ENCODE assay signal across 8 cellular contexts in the genomic region with DNA sequence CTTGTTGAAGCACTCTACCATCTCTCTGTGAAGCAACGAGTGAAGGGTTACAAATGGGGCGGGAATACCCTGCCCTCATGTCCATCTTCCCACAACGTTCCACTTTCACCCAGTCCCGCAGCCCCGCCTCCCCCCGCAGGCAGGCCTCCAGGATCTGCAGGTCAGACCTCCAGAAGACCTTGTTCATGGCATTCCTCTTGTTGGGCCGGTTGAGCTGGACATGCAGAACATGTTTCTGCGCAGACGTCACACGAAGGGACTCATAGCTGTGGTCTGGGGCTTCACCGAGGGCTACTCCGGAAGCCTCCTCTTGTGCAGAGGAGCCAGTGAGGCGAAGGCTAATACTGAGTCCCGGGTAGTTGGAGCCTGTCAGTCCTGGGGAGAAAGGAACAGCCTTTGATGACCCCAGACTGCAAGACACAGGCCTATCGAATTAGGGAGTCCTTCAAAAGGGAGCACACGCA. TPM values are rescaled to one million over a fixed set of nuclear protein-coding genes. Genes with fewer than 3 reads are reported as not detected.
A peak's percentile ranks its signal among the peaks of the same experiment; 100 is the strongest.
DNase-seq lines count a peak whose midpoint lies in the region; ATAC-seq, FAIRE-seq and TF ChIP-seq lines count a peak whose summit lies in the region.

No MANE protein-coding gene starts in this region.

- peaks cover 60% of the 10 kb centered on the region for H3F3A ChIP-seq in PC-9 (ENCODE audit: insufficient read depth, low read depth)

- H3K36me3 ChIP-seq in PC-9 (ENCODE audit: low read depth) (peaks cover 9% of the 10 kb centered on the region), small intestine (ENCODE audit: control insufficient read depth in 2 of 2, insufficient read depth in 2 of 2, low read length in 2 of 2) (peaks cover 0 to 8% of the 10 kb centered on the region in 2 donors)

- 1 to 2% (median 2%) methylated on average over 16 of the region's 16 CpGs for WGBS in small intestine, 3 donors

- no peak for TF ChIP-seq CTCF in PC-9 (conservative IDR thresholded peaks at IDR 0.05)
- TF ChIP-seq CTCF in cardiac fibroblast (IDR thresholded peaks at IDR 0.05; ENCODE audit: low read depth, low read length) = no peak

- peaks cover 20% of the 10 kb centered on the region for H3K79me2 ChIP-seq in PC-9 (ENCODE audit: low read depth)

- intact Hi-C loops in PC-9 (cut with micrococcal nuclease; ENCODE audit: unreplicated experiment) = loop anchor here (1.0 to 10.0 kb wide), 9 partner anchors 20 to 572 kb away; partner anchors contain the start of genes FAM98C, FBXO27, MRPS12 and SARS2

- H3K4me3 ChIP-seq in PC-9 = peak overlapping the region; percentile 60
- peak overlapping the region; percentile 64 to 76 for H3K4me3 ChIP-seq in cardiac fibroblast (replicated peaks in 1 of 2; ENCODE audit: low read depth in 2 of 2, low read length in 2 of 2)
- H3K4me3 ChIP-seq in small intestine (ENCODE audit: low read depth in 1 of 2, low read length in 2 of 2) = peak overlapping the region; percentile 55 to 76

- no peaks in the 10 kb centered on the region for H3K27me3 ChIP-seq in PC-9 (ENCODE audit: insufficient read depth, low read depth)
- no peaks in the 10 kb centered on the region for H3K27me3 ChIP-seq in small intestine (ENCODE audit: control insufficient read depth in 2 of 2, insufficient read depth in 2 of 2, low read length in 2 of 2)

- BruUV-seq in PC-9 (replicated peaks; lab: Mats Ljungman, UMichigan) = TSS peak; percentile 43

- no peaks in the 10 kb centered on the region for H4K20me1 ChIP-seq in PC-9 (ENCODE audit: insufficient read depth)

- H2AFZ ChIP-seq in PC-9 = peak overlapping the region; percentile 58; the same call in 1 of the 2 replicates

- FAIRE-seq in small intestine (lab: Jason Lieb, UNC) = no peak

- peaks cover 67% of the 10 kb centered on the region for H3K4me1 ChIP-seq in PC-9 (replicated peaks; ENCODE audit: insufficient read depth)
- peaks cover 5 to 9% of the 10 kb centered on the region in 2 donors for H3K4me1 ChIP-seq in small intestine (ENCODE audit: control insufficient read depth in 2 of 2, insufficient read depth in 1 of 2, low read depth in 1 of 2, low read length in 1 of 2)

- H3K27ac ChIP-seq in PC-9 (peak overlapping the region; percentile 98), small intestine (ENCODE audit: low read depth in 1 of 2, low read length in 1 of 2) (peak overlapping the region; percentile 83 to 96)

- ATAC-seq in GM19043 (IDR thresholded peaks at IDR 0.05; ENCODE audit: low read depth, unreplicated experiment) (peak; percentile 49), HG03135 (IDR thresholded peaks at IDR 0.05; ENCODE audit: unreplicated experiment) (peak; percentile 43)

- peak overlapping the region; percentile 78 for H3K4me2 ChIP-seq in PC-9

- no peaks in the 10 kb centered on the region for H3K9me2 ChIP-seq in PC-9 (ENCODE audit: insufficient read depth)

- DNase-seq in COLO668 (lab: John Stamatoyannopoulos, UW; ENCODE audit: unreplicated experiment) (peak; percentile 37), PC-9 (peak; percentile 96 to 100), cardiac fibroblast (ENCODE audit: low read depth in 2 of 2) (peak; percentile 90 to 92), iris pigment epithelial cell (ENCODE audit: low read depth) (peak; percentile 99), small intestine (peak; percentile 65), middle frontal gyrus (ENCODE audit: extremely low spot score, low spot score) (no peak)

- CTCF ChIA-PET in PC-9 (lab: Charles Lee) = interaction anchor here (0.5 to 0.7 kb wide), 3 partner anchors 24 to 187 kb away, joined by 3 to 6 read pairs (median 3); no protein-coding TSS in a partner anchor

- POLR2A ChIA-PET in PC-9 (lab: Charles Lee; ENCODE audit: unreplicated experiment) = interaction anchor here (0.5 to 1.4 kb wide), 12 partner anchors 38 to 564 kb away, joined by 3 to 22 read pairs (median 7); partner anchors contain the start of genes ACTN4 and EIF3K

- no peaks in the 10 kb centered on the region for H3K9me3 ChIP-seq in PC-9 (ENCODE audit: insufficient read depth, low read depth)
- no peaks in the 10 kb centered on the region for H3K9me3 ChIP-seq in small intestine (ENCODE audit: control insufficient read depth, low read depth)

RNA-seq across cellular contexts. Expression of gene ECH1, which starts 0.4 kb away (rescaled TPM):
- 142 and 143 TPM in 2 replicates for total RNA-seq in PC-9 (2021)
- 100 to 1,000 TPM; 218 to 344 (median 317) TPM for polyA plus RNA-seq in small intestine

RNA-seq across cellular contexts. Expression of gene LGALS4, which starts 18.4 kb away (rescaled TPM):
- 1.0 and 2.2 TPM in 2 replicates for total RNA-seq in PC-9 (2021)
- 1,000 to 10,000 TPM; 1,250 to 3,807 (median 3,710) TPM for polyA plus RNA-seq in small intestine

RNA-seq across cellular contexts. Expression of gene HNRNPL, which starts 18.6 kb away (rescaled TPM):
- total RNA-seq in PC-9 (2021) = 368 and 443 TPM in 2 replicates
- polyA plus RNA-seq in small intestine = 100 to 1,000 TPM; 118 to 182 (median 171) TPM

RNA-seq across cellular contexts. Expression of gene LGALS7B, which starts 42.2 kb away (rescaled TPM):
- not detected in 2 replicates for total RNA-seq in PC-9 (2021)
- polyA plus RNA-seq in small intestine = 1 to 10 TPM in 2 of 3 donors, not detected in 1; 2.0 to 5.4 TPM

RNA-seq across cellular contexts. Expression of gene RINL, which starts 46.9 kb away (rescaled TPM):
- 10.3 and 14.6 TPM in 2 replicates for total RNA-seq in PC-9 (2021)
- 10 to 100 TPM in 1 of 3 donors, 1 to 10 TPM in 2; 1.3 to 12.2 (median 7.3) TPM for polyA plus RNA-seq in small intestine
